Comparison of ENCODE assay signal across 23 cellular contexts in genomic region chr2:223856584-223856983, GRCh38. TPM values are rescaled to one million over a fixed set of nuclear protein-coding genes. Genes with fewer than 3 reads are reported as not detected.
A peak's percentile ranks its signal among the peaks of the same experiment; 100 is the strongest.
DNase-seq lines count a peak whose midpoint lies in the region; ATAC-seq and TF ChIP-seq lines count a peak whose summit lies in the region.
"Had no signal": no experiment of that assay in that cellular context is flagged by ENCODE, and none has a peak within 500 bp of the region (broad histone marks: within the 10 kb centered on the region; RNA-seq: fewer than 3 reads in every experiment).

No MANE protein-coding gene starts in this region.

- H3K79me2 ChIP-seq in PC-3 (ENCODE audit: low read length) = no peaks in the 10 kb centered on the region

- H3K27me3 Mint-ChIP-seq in activated naive CD4-positive, alpha-beta T cell treated with anti-CD3 and anti-CD28 coated beads, Interleukin-2, amount 10 ng/mL, durations not matched to agents 7 days and 5 days = no peaks in the 10 kb centered on the region
- no peaks in the 10 kb centered on the region for H3K27me3 Mint-ChIP-seq in stimulated activated naive B cell treated with anti-CD40 and anti-IgM and Interleukin-4, amounts not matched to agents 10 μg/mL and 1 μg/mL and 100 μg/mL, for 72 hours
- H3K27me3 Mint-ChIP-seq: activated CD4-positive, alpha-beta T cell treated with anti-CD3 and anti-CD28 coated beads for 36 hours had no signal

- no peak for TF ChIP-seq CTCF in PC-3 (conservative IDR thresholded peaks at IDR 0.05; ENCODE audit: low read depth, low read length)

- peak overlapping the region; percentile 72 for H3K27ac Mint-ChIP-seq in activated naive CD4-positive, alpha-beta T cell treated with anti-CD3 and anti-CD28 coated beads, Interleukin-2, amount 10 ng/mL, durations not matched to agents 7 days and 5 days
- H3K27ac Mint-ChIP-seq in activated naive CD4-positive, alpha-beta T cell treated with anti-CD3 and anti-CD28 coated beads, Interleukin-2, amount 50 U/mL, for 72 hours = peak overlapping the region in 1 of 2 donors; percentile 44
- H3K27ac Mint-ChIP-seq in stimulated activated naive B cell treated with anti-CD40 and anti-IgM and Interleukin-4, amounts not matched to agents 10 μg/mL and 1 μg/mL and 100 μg/mL, for 72 hours = peak overlapping the region; percentile 16
- H3K27ac Mint-ChIP-seq: activated CD4-positive, alpha-beta T cell treated with anti-CD3 and anti-CD28 coated beads for 36 hours; activated T-helper 2 cell treated with anti-CD3 and anti-CD28 coated beads, Interferon-gamma antibody, Interleukin-2, Interleukin-4, amounts not matched to agents 10 μg/mL and 5 μg/mL and 100 μg/mL, durations not matched to agents 14 hours and 24 hours and 36 hours had no signal

- no peaks in the 10 kb centered on the region for H3K9me3 ChIP-seq in PC-3 (ENCODE audit: low read length)
- H3K9me3 ChIP-seq: adrenal gland, Peyer's patch, transverse colon had no signal

- H3K27ac ChIP-seq in PC-3 (ENCODE audit: low read length) = peak overlapping the region; percentile 59
- H3K27ac ChIP-seq: adrenal gland, cardiac muscle cell, dorsolateral prefrontal cortex, epithelial cell of prostate, foreskin keratinocyte, Peyer's patch, transverse colon had no signal

- CTCF ChIA-PET in activated naive CD4-positive, alpha-beta T cell treated with anti-CD3 and anti-CD28 coated beads, Interleukin-2, amount 10 ng/mL, durations not matched to agents 7 days and 5 days (lab: Charles Lee) = no interaction called here
- CTCF ChIA-PET in PC-3 (lab: Charles Lee) = no interaction called here

- H3K36me3 ChIP-seq in PC-3 (ENCODE audit: low read depth, low read length) = 0 out of 2 replicates have a peak, but pooled peaks cover 4% of the 10 kb centered on the region
- H3K36me3 ChIP-seq: adrenal gland, cardiac muscle cell, transverse colon had no signal

- intact Hi-C loops in PC-3 (cut with micrococcal nuclease) = no loop called here

- peaks cover 67% of the 10 kb centered on the region for H3K4me1 ChIP-seq in PC-3 (ENCODE audit: insufficient read depth, low read length)
- H3K4me1 ChIP-seq: adrenal gland had no signal

- peaks cover 9% of the 10 kb centered on the region for H3F3A ChIP-seq in PC-3 (ENCODE audit: low read length, unreplicated experiment)

- no peaks in the 10 kb centered on the region for H3K27me3 ChIP-seq in PC-3 (ENCODE audit: low read length)
- H3K27me3 ChIP-seq: adrenal gland, cardiac muscle cell, dorsolateral prefrontal cortex, foreskin keratinocyte, Peyer's patch, transverse colon had no signal

- no peak for TF ChIP-seq POLR2A in GM18505 (IDR thresholded peaks at IDR 0.05; ENCODE audit: borderline replicate concordance, extremely low read depth, insufficient read depth, insufficient read length)

- H3K4me3 Mint-ChIP-seq in activated naive CD4-positive, alpha-beta T cell treated with anti-CD3 and anti-CD28 coated beads, Interleukin-2, amount 10 ng/mL, durations not matched to agents 7 days and 5 days = no peak overlapping the region
- H3K4me3 Mint-ChIP-seq in stimulated activated naive B cell treated with anti-CD40 and anti-IgM and Interleukin-4, amounts not matched to agents 10 μg/mL and 1 μg/mL and 100 μg/mL, for 72 hours = no peak overlapping the region
- H3K4me3 Mint-ChIP-seq: activated CD4-positive, alpha-beta T cell treated with anti-CD3 and anti-CD28 coated beads for 36 hours; CD14-positive monocyte had no signal

- H3K4me3 ChIP-seq in PC-3 (ENCODE audit: low read length) = no peak overlapping the region
- H3K4me3 ChIP-seq: adrenal gland, cardiac muscle cell, dorsolateral prefrontal cortex, Peyer's patch, transverse colon had no signal

- no peak overlapping the region for H3K4me2 ChIP-seq in PC-3 (ENCODE audit: low read length)

- peaks cover 34% of the 10 kb centered on the region for H3K36me3 Mint-ChIP-seq in activated naive CD4-positive, alpha-beta T cell treated with anti-CD3 and anti-CD28 coated beads, Interleukin-2, amount 10 ng/mL, durations not matched to agents 7 days and 5 days
- no peaks in the 10 kb centered on the region for H3K36me3 Mint-ChIP-seq in activated naive CD4-positive, alpha-beta T cell treated with anti-CD3 and anti-CD28 coated beads, Interleukin-2, amount 50 U/mL, for 72 hours
- peaks cover 30 to 33% of the 10 kb centered on the region in 2 donors for H3K36me3 Mint-ChIP-seq in stimulated activated naive B cell treated with anti-CD40 and anti-IgM and Interleukin-4, amounts not matched to agents 10 μg/mL and 1 μg/mL and 100 μg/mL, for 72 hours

- no peaks in the 10 kb centered on the region for H3K9me3 Mint-ChIP-seq in activated naive CD4-positive, alpha-beta T cell treated with anti-CD3 and anti-CD28 coated beads, Interleukin-2, amount 10 ng/mL, durations not matched to agents 7 days and 5 days
- no peaks in the 10 kb centered on the region for H3K9me3 Mint-ChIP-seq in activated naive CD4-positive, alpha-beta T cell treated with anti-CD3 and anti-CD28 coated beads, Interleukin-2, amount 50 U/mL, for 72 hours
- H3K9me3 Mint-ChIP-seq in stimulated activated naive B cell treated with anti-CD40 and anti-IgM and Interleukin-4, amounts not matched to agents 10 μg/mL and 1 μg/mL and 100 μg/mL, for 72 hours = no peaks in the 10 kb centered on the region
- H3K9me3 Mint-ChIP-seq: activated T-helper 2 cell treated with anti-CD3 and anti-CD28 coated beads, Interferon-gamma antibody, Interleukin-2, Interleukin-4, amounts not matched to agents 10 μg/mL and 5 μg/mL and 100 μg/mL, durations not matched to agents 14 hours and 24 hours and 36 hours had no signal

- no TSS peak for BruUV-seq in PC-3 (replicated peaks; lab: Mats Ljungman, UMichigan)

- DNase-seq in activated naive CD4-positive, alpha-beta T cell treated with anti-CD3 and anti-CD28 coated beads, Interleukin-2, amount 10 ng/mL, durations not matched to agents 7 days and 5 days = no peak
- no peak for DNase-seq in activated naive CD4-positive, alpha-beta T cell treated with anti-CD3 and anti-CD28 coated beads, Interleukin-2, amount 50 U/mL, for 72 hours (ENCODE audit: low spot score in 2 of 2)
- DNase-seq in PC-3 (no peak), NCI-H187 treated with DMSO at 0.1 percent for 48 hours (lab: John Stamatoyannopoulos, UW) (no peak), activated gamma-delta T cell (lab: John Stamatoyannopoulos, UW) (no peak)
- DNase-seq in stimulated activated naive B cell treated with anti-CD40 and anti-IgM and Interleukin-4, amounts not matched to agents 10 μg/mL and 1 μg/mL and 100 μg/mL, for 72 hours = no peak
- DNase-seq: activated CD4-positive, alpha-beta T cell treated with anti-CD3 and anti-CD28 coated beads for 36 hours; adrenal gland; DMS153; dorsolateral prefrontal cortex; foreskin keratinocyte; KBM-7; left cardiac atrium; NCI-H1105 treated with DMSO at 0.1 percent for 48 hours; NCI-H69; Peyer's patch; transverse colon had no signal

- H3K9me2 ChIP-seq in PC-3 (replicated peaks; ENCODE audit: low read length) = no peaks in the 10 kb centered on the region

- POLR2A ChIA-PET in PC-3 (lab: Charles Lee; ENCODE audit: unreplicated experiment) = no interaction called here

- no peaks in the 10 kb centered on the region for H4K20me1 ChIP-seq in PC-3 (ENCODE audit: low read length)

- H2AFZ ChIP-seq in PC-3 (ENCODE audit: low read length) = no peak overlapping the region

- H3K9ac ChIP-seq in PC-3 (ENCODE audit: low read length) = no peak overlapping the region

- H3K4me1 Mint-ChIP-seq in activated naive CD4-positive, alpha-beta T cell treated with anti-CD3 and anti-CD28 coated beads, Interleukin-2, amount 10 ng/mL, durations not matched to agents 7 days and 5 days = peaks cover 13% of the 10 kb centered on the region
- H3K4me1 Mint-ChIP-seq in stimulated activated naive B cell treated with anti-CD40 and anti-IgM and Interleukin-4, amounts not matched to agents 10 μg/mL and 1 μg/mL and 100 μg/mL, for 72 hours = peaks cover 2 to 13% of the 10 kb centered on the region in 2 donors

- no peak for ATAC-seq in activated naive CD4-positive, alpha-beta T cell treated with anti-CD3 and anti-CD28 coated beads, Interleukin-2, amount 50 U/mL, for 72 hours
- ATAC-seq in HG02610 (IDR thresholded peaks at IDR 0.05; ENCODE audit: unreplicated experiment) (peak; percentile 38), PC-3 (no peak), GM18505 (IDR thresholded peaks at IDR 0.05; ENCODE audit: unreplicated experiment) (no peak)
- peak in 1 of 2 donors; percentile 34 for ATAC-seq in stimulated activated naive B cell treated with anti-CD40 and anti-IgM and Interleukin-4, amounts not matched to agents 10 μg/mL and 1 μg/mL and 100 μg/mL, for 72 hours (replicated peaks)
- ATAC-seq: activated CD4-positive, alpha-beta T cell treated with anti-CD3 and anti-CD28 coated beads for 36 hours; foreskin keratinocyte had no signal

RNA-seq across cellular contexts. Expression of gene AP1S3, which starts 19.2 kb away (rescaled TPM):
- total RNA-seq in activated naive CD4-positive, alpha-beta T cell treated with anti-CD3 and anti-CD28 coated beads, Interleukin-2, amount 50 U/mL, for 72 hours = 1 to 10 TPM; 1.8 to 7.6 TPM
- total RNA-seq in PC-3 (2014; rRNA removed) = 34.3 and 37.6 TPM in 2 replicates
- total RNA-seq: cardiac muscle cell had no signal
